Comparison of ENCODE assay signal across 1 cellular context in the genomic region with DNA sequence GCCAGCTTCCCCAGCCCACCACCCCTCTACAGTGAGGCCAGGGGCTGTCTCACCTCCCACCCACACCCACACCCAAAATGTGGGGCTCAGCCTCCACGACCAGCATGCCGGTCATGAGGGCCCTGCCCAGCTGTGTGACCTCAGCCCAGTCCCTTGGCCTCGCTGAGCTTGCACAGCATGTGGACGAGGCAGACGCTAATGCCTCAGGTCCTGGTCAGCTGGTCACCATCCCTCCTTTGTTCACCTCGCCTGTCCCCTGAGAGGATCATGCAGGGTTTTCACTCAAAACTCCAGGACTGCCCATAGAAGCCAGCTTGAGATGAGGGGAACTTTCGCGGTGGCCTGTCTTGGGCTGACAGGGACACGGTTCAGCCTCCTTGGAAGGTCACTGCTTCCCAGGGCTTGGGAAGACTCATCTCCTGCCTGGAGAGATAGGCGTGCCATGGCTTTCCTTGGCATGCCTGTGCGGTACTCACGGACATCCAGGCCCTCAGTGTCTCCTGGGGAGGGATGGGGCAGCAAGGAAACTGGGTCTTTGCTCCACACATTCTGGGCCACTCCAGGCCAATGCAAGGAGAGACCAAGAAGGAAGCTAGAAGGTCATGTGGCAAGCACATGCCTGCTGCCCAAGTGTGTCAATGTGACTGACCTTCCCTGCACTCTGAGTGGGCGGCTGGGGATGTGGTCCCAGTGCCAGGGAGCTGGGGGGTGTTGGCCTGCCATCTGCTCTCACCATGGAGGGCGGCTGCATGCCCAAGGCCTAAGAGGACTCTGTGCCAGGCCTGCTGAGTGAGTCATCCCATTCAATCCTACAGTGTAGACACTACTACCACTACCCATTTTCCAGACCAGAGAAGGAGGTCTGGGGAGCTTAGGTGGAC.
TF ChIP-seq lines count a peak whose summit lies in the region.

No MANE protein-coding gene starts in this region.

TF ChIP-seq in K562, 482 proteins besides CTCF, POLR2A, EP300 and RAD21 (continued from another document):
- TF ChIP-seq, protein P1, sequence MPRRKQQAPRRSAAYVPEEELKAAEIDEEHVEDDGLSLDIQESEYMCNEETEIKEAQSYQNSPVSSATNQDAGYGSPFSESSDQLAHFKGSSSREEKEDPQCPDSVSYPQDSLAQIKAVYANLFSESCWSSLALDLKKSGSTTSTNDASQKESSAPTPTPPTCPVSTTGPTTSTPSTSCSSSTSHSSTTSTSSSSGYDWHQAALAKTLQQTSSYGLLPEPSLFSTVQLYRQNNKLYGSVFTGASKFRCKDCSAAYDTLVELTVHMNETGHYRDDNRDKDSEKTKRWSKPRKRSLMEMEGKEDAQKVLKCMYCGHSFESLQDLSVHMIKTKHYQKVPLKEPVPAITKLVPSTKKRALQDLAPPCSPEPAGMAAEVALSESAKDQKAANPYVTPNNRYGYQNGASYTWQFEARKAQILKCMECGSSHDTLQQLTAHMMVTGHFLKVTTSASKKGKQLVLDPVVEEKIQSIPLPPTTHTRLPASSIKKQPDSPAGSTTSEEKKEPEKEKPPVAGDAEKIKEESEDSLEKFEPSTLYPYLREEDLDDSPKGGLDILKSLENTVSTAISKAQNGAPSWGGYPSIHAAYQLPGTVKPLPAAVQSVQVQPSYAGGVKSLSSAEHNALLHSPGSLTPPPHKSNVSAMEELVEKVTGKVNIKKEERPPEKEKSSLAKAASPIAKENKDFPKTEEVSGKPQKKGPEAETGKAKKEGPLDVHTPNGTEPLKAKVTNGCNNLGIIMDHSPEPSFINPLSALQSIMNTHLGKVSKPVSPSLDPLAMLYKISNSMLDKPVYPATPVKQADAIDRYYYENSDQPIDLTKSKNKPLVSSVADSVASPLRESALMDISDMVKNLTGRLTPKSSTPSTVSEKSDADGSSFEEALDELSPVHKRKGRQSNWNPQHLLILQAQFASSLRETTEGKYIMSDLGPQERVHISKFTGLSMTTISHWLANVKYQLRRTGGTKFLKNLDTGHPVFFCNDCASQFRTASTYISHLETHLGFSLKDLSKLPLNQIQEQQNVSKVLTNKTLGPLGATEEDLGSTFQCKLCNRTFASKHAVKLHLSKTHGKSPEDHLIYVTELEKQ (CRISPR knock-in tag; IDR thresholded peaks at IDR 0.05): 0 out of 2 replicates have a peak, but pooled peaks have one; percentile 17
- TF ChIP-seq ZNF263 (CRISPR knock-in tag; IDR thresholded peaks at IDR 0.05; ENCODE audit: borderline replicate concordance) (no peak), FIP1L1 (IDR thresholded peaks at IDR 0.05; ENCODE audit: low read depth, low read length, poor library complexity, severe bottlenecking) (no peak), JUND (IDR thresholded peaks at IDR 0.05; ENCODE audit: borderline replicate concordance, low read depth, low read length) (no peak), JUND (tag; IDR thresholded peaks at IDR 0.05; ENCODE audit: borderline replicate concordance, low read depth, low read length) (no peak), CEBPB (tag; IDR thresholded peaks at IDR 0.05) (no peak), DPF2 (IDR thresholded peaks at IDR 0.05) (no peak), ARID1B (IDR thresholded peaks at IDR 0.05) (no peak), HDAC1 (IDR thresholded peaks at IDR 0.05) (no peak), NRF1 (conservative IDR thresholded peaks at IDR 0.05 in 1 of 2, IDR thresholded peaks at IDR 0.05 in 1 of 2) (no peak), SLC30A9 (CRISPR knock-in tag; IDR thresholded peaks at IDR 0.05) (no peak), CEBPG (CRISPR knock-in tag; IDR thresholded peaks at IDR 0.05) (0 out of 2 replicates have a peak, but pooled peaks have one; percentile 19), CEBPG (tag; conservative IDR thresholded peaks at IDR 0.05 in 1 of 2, IDR thresholded peaks at IDR 0.05 in 1 of 2) (no peak), ZNF707 (CRISPR knock-in tag; conservative IDR thresholded peaks at IDR 0.05) (no peak), KAT7 (CRISPR knock-in tag; IDR thresholded peaks at IDR 0.05; ENCODE audit: borderline replicate concordance) (no peak), MBD2 (IDR thresholded peaks at IDR 0.05; ENCODE audit: borderline replicate concordance, low read depth) (no peak), OTX1 (CRISPR knock-in tag; IDR thresholded peaks at IDR 0.05) (peak; percentile 23; the same call in 1 of the 2 replicates), NCOA4 (IDR thresholded peaks at IDR 0.05; ENCODE audit: partially characterized antibody) (no peak), ZNF232 (CRISPR knock-in tag; IDR thresholded peaks at IDR 0.05) (no peak), ZNF408 (CRISPR knock-in tag; IDR thresholded peaks at IDR 0.05; ENCODE audit: low read depth) (no peak), CAMTA2 (CRISPR knock-in tag; conservative IDR thresholded peaks at IDR 0.05) (no peak), RCOR1 (IDR thresholded peaks at IDR 0.05; ENCODE audit: borderline replicate concordance in 1 of 2, low read depth in 2 of 2, low read length in 2 of 2) (no peak), E2F3 (CRISPR knock-in tag; IDR thresholded peaks at IDR 0.05) (0 out of 2 replicates have a peak, but pooled peaks have one; percentile 22), LARP7 (IDR thresholded peaks at IDR 0.05) (no peak), BCL6 (CRISPR knock-in tag; IDR thresholded peaks at IDR 0.05) (no peak), ZBTB17 (CRISPR knock-in tag; IDR thresholded peaks at IDR 0.05) (0 out of 2 replicates have a peak, but pooled peaks have one; percentile 30), TEAD2 (tag; IDR thresholded peaks at IDR 0.05) (no peak), NR4A1 (CRISPR knock-in tag; IDR thresholded peaks at IDR 0.05) (peak; percentile 20; the same call in 1 of the 2 replicates), NR4A1 (tag; IDR thresholded peaks at IDR 0.05) (no peak), ARHGAP35 (IDR thresholded peaks at IDR 0.05; ENCODE audit: partially characterized antibody) (no peak)
- TF ChIP-seq, protein P2, sequence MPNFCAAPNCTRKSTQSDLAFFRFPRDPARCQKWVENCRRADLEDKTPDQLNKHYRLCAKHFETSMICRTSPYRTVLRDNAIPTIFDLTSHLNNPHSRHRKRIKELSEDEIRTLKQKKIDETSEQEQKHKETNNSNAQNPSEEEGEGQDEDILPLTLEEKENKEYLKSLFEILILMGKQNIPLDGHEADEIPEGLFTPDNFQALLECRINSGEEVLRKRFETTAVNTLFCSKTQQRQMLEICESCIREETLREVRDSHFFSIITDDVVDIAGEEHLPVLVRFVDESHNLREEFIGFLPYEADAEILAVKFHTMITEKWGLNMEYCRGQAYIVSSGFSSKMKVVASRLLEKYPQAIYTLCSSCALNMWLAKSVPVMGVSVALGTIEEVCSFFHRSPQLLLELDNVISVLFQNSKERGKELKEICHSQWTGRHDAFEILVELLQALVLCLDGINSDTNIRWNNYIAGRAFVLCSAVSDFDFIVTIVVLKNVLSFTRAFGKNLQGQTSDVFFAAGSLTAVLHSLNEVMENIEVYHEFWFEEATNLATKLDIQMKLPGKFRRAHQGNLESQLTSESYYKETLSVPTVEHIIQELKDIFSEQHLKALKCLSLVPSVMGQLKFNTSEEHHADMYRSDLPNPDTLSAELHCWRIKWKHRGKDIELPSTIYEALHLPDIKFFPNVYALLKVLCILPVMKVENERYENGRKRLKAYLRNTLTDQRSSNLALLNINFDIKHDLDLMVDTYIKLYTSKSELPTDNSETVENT (CRISPR knock-in tag; IDR thresholded peaks at IDR 0.05): peak; percentile 42
- TF ChIP-seq, protein P3, sequence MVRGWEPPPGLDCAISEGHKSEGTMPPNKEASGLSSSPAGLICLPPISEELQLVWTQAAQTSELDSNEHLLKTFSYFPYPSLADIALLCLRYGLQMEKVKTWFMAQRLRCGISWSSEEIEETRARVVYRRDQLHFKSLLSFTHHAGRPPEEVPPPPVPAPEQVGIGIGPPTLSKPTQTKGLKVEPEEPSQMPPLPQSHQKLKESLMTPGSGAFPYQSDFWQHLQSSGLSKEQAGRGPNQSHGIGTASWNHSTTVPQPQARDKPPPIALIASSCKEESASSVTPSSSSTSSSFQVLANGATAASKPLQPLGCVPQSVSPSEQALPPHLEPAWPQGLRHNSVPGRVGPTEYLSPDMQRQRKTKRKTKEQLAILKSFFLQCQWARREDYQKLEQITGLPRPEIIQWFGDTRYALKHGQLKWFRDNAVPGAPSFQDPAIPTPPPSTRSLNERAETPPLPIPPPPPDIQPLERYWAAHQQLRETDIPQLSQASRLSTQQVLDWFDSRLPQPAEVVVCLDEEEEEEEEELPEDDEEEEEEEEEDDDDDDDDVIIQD (CRISPR knock-in tag; IDR thresholded peaks at IDR 0.05): peak; percentile 86; the same call in 1 of the 2 replicates
- TF ChIP-seq, protein P4, sequence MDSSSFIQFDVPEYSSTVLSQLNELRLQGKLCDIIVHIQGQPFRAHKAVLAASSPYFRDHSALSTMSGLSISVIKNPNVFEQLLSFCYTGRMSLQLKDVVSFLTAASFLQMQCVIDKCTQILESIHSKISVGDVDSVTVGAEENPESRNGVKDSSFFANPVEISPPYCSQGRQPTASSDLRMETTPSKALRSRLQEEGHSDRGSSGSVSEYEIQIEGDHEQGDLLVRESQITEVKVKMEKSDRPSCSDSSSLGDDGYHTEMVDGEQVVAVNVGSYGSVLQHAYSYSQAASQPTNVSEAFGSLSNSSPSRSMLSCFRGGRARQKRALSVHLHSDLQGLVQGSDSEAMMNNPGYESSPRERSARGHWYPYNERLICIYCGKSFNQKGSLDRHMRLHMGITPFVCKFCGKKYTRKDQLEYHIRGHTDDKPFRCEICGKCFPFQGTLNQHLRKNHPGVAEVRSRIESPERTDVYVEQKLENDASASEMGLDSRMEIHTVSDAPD (CRISPR knock-in tag; IDR thresholded peaks at IDR 0.05): no peak
- TF ChIP-seq, protein P5, sequence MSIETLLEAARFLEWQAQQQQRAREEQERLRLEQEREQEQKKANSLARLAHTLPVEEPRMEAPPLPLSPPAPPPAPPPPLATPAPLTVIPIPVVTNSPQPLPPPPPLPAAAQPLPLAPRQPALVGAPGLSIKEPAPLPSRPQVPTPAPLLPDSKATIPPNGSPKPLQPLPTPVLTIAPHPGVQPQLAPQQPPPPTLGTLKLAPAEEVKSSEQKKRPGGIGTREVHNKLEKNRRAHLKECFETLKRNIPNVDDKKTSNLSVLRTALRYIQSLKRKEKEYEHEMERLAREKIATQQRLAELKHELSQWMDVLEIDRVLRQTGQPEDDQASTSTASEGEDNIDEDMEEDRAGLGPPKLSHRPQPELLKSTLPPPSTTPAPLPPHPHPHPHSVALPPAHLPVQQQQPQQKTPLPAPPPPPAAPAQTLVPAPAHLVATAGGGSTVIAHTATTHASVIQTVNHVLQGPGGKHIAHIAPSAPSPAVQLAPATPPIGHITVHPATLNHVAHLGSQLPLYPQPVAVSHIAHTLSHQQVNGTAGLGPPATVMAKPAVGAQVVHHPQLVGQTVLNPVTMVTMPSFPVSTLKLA (conservative IDR thresholded peaks at IDR 0.05): no peak
- TF ChIP-seq, protein P6, sequence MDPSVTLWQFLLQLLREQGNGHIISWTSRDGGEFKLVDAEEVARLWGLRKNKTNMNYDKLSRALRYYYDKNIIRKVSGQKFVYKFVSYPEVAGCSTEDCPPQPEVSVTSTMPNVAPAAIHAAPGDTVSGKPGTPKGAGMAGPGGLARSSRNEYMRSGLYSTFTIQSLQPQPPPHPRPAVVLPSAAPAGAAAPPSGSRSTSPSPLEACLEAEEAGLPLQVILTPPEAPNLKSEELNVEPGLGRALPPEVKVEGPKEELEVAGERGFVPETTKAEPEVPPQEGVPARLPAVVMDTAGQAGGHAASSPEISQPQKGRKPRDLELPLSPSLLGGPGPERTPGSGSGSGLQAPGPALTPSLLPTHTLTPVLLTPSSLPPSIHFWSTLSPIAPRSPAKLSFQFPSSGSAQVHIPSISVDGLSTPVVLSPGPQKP (CRISPR knock-in tag; IDR thresholded peaks at IDR 0.05): no peak
